Comparison of ENCODE assay signal across 30 cellular contexts in genomic region chr4:142316913-142317312, GRCh38.
"Had no signal": no experiment of that assay in that cellular context is flagged by ENCODE, and none has a peak within 500 bp of the region (broad histone marks: within the 10 kb centered on the region; RNA-seq: fewer than 3 reads in every experiment).

No MANE protein-coding gene starts in this region.

- H3K9me3 ChIP-seq: ascending aorta had no signal

- H3K4me1 Mint-ChIP-seq: endodermal cell had no signal

- H3K27me3 ChIP-seq: ascending aorta, brain microvascular endothelial cell, dorsolateral prefrontal cortex had no signal

- H3K4me3 ChIP-seq: ascending aorta, coronary artery, dorsolateral prefrontal cortex had no signal

- H3K27ac Mint-ChIP-seq: activated CD4-positive, alpha-beta T cell treated with anti-CD3 and anti-CD28 coated beads for 36 hours; activated CD4-positive, alpha-beta T cell treated with anti-CD3 and anti-CD28 coated beads, Interleukin-2, amount 10 ng/mL, durations not matched to agents 7 days and 5 days; activated CD8-positive, alpha-beta T cell treated with anti-CD3 and anti-CD28 coated beads for 36 hours; activated naive CD8-positive, alpha-beta T cell treated with anti-CD3 and anti-CD28 coated beads, Interleukin-2, amount 10 ng/mL, durations not matched to agents 7 days and 5 days; activated T-helper 1 cell treated with anti-CD3 and anti-CD28 coated beads, Interleukin-12 subunit alpha, Interleukin-12 subunit beta, Interleukin-2, Interleukin-4 antibody, amounts not matched to agents 30 ng/mL and 10 ng/mL and 1 ng/mL, durations not matched to agents 14 hours and 24 hours and 36 hours; dendritic cell treated with granulocyte-macrophage colony-stimulating factor and Interleukin-4, amounts not matched to agents 40 ng/mL and 50 ng/mL, for 4 days; endodermal cell; T-helper 17 cell; T-helper 2 cell treated with Interferon-gamma antibody and Interleukin-4, amounts not matched to agents 5 μg/mL and 100 μg/mL, for 36 hours had no signal

- H3K36me3 ChIP-seq: ascending aorta, brain microvascular endothelial cell had no signal

- H3K27me3 Mint-ChIP-seq: activated CD4-positive, alpha-beta T cell treated with anti-CD3 and anti-CD28 coated beads for 36 hours; activated CD4-positive, alpha-beta T cell treated with anti-CD3 and anti-CD28 coated beads, Interleukin-2, amount 10 ng/mL, durations not matched to agents 7 days and 5 days; activated CD8-positive, alpha-beta T cell treated with anti-CD3 and anti-CD28 coated beads for 36 hours; activated naive CD8-positive, alpha-beta T cell treated with anti-CD3 and anti-CD28 coated beads, Interleukin-2, amount 10 ng/mL, durations not matched to agents 7 days and 5 days; central memory CD8-positive, alpha-beta T cell; dendritic cell treated with granulocyte-macrophage colony-stimulating factor and Interleukin-4, amounts not matched to agents 40 ng/mL and 50 ng/mL, for 4 days; T-helper 17 cell had no signal

- DNase-seq: activated CD4-positive, alpha-beta T cell treated with anti-CD3 and anti-CD28 coated beads for 36 hours; activated CD4-positive, alpha-beta T cell treated with anti-CD3 and anti-CD28 coated beads, Interleukin-2, amount 10 ng/mL, durations not matched to agents 7 days and 5 days; activated CD4-positive, alpha-beta T cell treated with anti-CD3 and anti-CD28 coated beads, Interleukin-2, amount 50 U/mL, for 48 hours; activated CD4-positive, CD25-positive, alpha-beta regulatory T cell; activated CD4-positive, CD25-positive, alpha-beta regulatory T cell treated with anti-CD3 and anti-CD28 coated beads, Interleukin-2, amount 50 U/mL, for 72 hours; activated CD8-positive, alpha-beta memory T cell treated with anti-CD3 and anti-CD28 coated beads for 24 hours; activated CD8-positive, alpha-beta T cell treated with anti-CD3 and anti-CD28 coated beads for 36 hours; activated effector memory CD4-positive, alpha-beta T cell treated with Interleukin-2 at 50 U/mL for 16 hours; activated gamma-delta T cell treated with Interleukin-2 at 50 U/mL for 16 hours; activated naive CD4-positive, alpha-beta T cell treated with anti-CD3 and anti-CD28 coated beads, Interleukin-2, amount 50 U/mL, for 16 hours; activated naive CD4-positive, alpha-beta T cell treated with Interleukin-2 at 50 U/mL for 16 hours; activated naive CD8-positive, alpha-beta T cell treated with anti-CD3 and anti-CD28 coated beads, Interleukin-2, amount 10 ng/mL, durations not matched to agents 7 days and 5 days; activated T-cell treated with anti-CD3 and anti-CD28 coated beads, Interleukin-2, amount 50 U/mL, for 4 hours; brain microvascular endothelial cell; dorsolateral prefrontal cortex; effector memory CD4-positive, alpha-beta T cell; endodermal cell; foreskin fibroblast; head of caudate nucleus; hippocampal formation; T-helper 1 cell; T-helper 17 cell; T1000 had no signal

- H3K9me3 Mint-ChIP-seq: central memory CD8-positive, alpha-beta T cell; dendritic cell treated with granulocyte-macrophage colony-stimulating factor and Interleukin-4, amounts not matched to agents 40 ng/mL and 50 ng/mL, for 4 days; T-helper 2 cell treated with Interferon-gamma antibody and Interleukin-4, amounts not matched to agents 5 μg/mL and 100 μg/mL, for 36 hours had no signal

- H3K4me3 Mint-ChIP-seq: activated CD4-positive, alpha-beta T cell treated with anti-CD3 and anti-CD28 coated beads for 36 hours; activated CD4-positive, alpha-beta T cell treated with anti-CD3 and anti-CD28 coated beads, Interleukin-2, amount 10 ng/mL, durations not matched to agents 7 days and 5 days; activated CD8-positive, alpha-beta T cell treated with anti-CD3 and anti-CD28 coated beads for 36 hours; activated naive CD8-positive, alpha-beta T cell treated with anti-CD3 and anti-CD28 coated beads, Interleukin-2, amount 10 ng/mL, durations not matched to agents 7 days and 5 days; activated T-cell treated with anti-CD3 and anti-CD28 coated beads, Interleukin-2, amount 50 U/mL, for 4 hours; activated T-helper 1 cell treated with anti-CD3 and anti-CD28 coated beads, Interleukin-12 subunit alpha, Interleukin-12 subunit beta, Interleukin-2, Interleukin-4 antibody, amounts not matched to agents 30 ng/mL and 10 ng/mL and 1 ng/mL, durations not matched to agents 14 hours and 24 hours and 36 hours; central memory CD8-positive, alpha-beta T cell; dendritic cell treated with granulocyte-macrophage colony-stimulating factor and Interleukin-4, amounts not matched to agents 40 ng/mL and 50 ng/mL, for 4 days; endodermal cell; T-helper 17 cell; T-helper 2 cell treated with Interferon-gamma antibody and Interleukin-4, amounts not matched to agents 5 μg/mL and 100 μg/mL, for 36 hours had no signal

- H3K4me1 ChIP-seq: ascending aorta had no signal

- H3K27ac ChIP-seq: ascending aorta, brain microvascular endothelial cell, coronary artery, dorsolateral prefrontal cortex had no signal

- ATAC-seq: activated CD4-positive, alpha-beta T cell treated with anti-CD3 and anti-CD28 coated beads for 36 hours; activated CD8-positive, alpha-beta T cell treated with anti-CD3 and anti-CD28 coated beads for 36 hours; activated T-cell treated with anti-CD3 and anti-CD28 coated beads, Interleukin-2, amount 50 U/mL, for 4 hours; esophagus mucosa; T-helper 17 cell had no signal
